8 cellular contexts compared by ENCODE assay signal in the genomic region with DNA sequence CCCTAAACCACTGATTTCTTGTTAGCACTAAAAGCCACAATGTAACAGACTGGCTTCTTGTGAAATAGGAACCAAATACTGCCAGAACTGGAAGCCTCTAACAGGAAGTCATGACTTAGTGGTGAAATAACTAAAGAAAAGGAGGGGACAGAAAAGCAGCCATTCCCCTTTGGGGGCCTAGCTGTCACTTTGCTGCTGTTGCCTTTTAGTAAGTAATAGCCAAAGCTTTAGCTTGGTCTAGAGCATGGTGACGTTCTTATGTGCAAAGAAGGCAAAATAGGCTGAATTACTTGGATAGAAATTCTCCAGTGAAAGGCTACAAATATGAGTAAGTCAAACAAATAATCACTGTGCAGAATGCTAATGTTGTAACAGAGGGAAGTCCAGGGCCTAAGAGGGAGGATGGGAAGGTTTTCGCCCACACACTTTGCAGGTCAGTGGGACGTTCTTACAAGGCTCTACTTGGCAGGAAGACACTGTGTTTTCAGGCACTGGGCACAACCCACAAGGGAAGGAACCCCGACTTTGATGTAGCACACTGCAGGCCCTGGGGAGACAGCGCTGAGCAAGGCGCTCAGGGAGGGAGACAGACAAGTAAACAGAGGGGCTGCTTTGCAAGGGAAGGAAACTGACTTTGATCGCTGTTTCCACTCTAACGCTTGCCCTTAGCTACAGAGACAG. TPM values are rescaled to one million over a fixed set of nuclear protein-coding genes. Genes with fewer than 3 reads are reported as not detected.
DNase-seq lines count a peak whose midpoint lies in the region; ATAC-seq and TF ChIP-seq lines count a peak whose summit lies in the region.

No MANE protein-coding gene starts in this region.

- peak; percentile 58 for ATAC-seq in activated CD8-positive, alpha-beta T cell treated with anti-CD3 and anti-CD28 coated beads for 36 hours
- peak; percentile 25 to 59 for ATAC-seq in left cardiac atrium
- peak; percentile 43 for ATAC-seq in stimulated activated effector memory CD8-positive, alpha-beta T cell treated with anti-CD3 and anti-CD28 coated beads, Interleukin-12 subunit alpha, Interleukin-12 subunit beta, amount 100 ng/mL, for 72 hours

- peak overlapping the region; percentile 64 for H3K4me3 Mint-ChIP-seq in activated CD8-positive, alpha-beta T cell treated with anti-CD3 and anti-CD28 coated beads for 36 hours
- peak overlapping the region; percentile 75 for H3K4me3 Mint-ChIP-seq in stimulated activated effector memory CD8-positive, alpha-beta T cell treated with anti-CD3 and anti-CD28 coated beads, Interleukin-12 subunit alpha, Interleukin-12 subunit beta, amount 100 ng/mL, for 72 hours

- H3K27me3 Mint-ChIP-seq in activated CD8-positive, alpha-beta T cell treated with anti-CD3 and anti-CD28 coated beads for 36 hours = no peaks in the 10 kb centered on the region

- DNase-seq in activated T-cell treated with anti-CD3 and anti-CD28 coated beads for 1 hour (ENCODE audit: low read depth) (peak; percentile 13), activated T-cell treated with anti-CD3 and anti-CD28 coated beads for 4 hours (no peak), left cardiac atrium (peak; percentile 35), amniotic stem cell (lab: John Stamatoyannopoulos, UW) (no peak), iPS-NIHi11 (ENCODE audit: low spot score) (no peak)
- peak; percentile 45 for DNase-seq in activated CD8-positive, alpha-beta T cell treated with anti-CD3 and anti-CD28 coated beads for 36 hours
- no peak for DNase-seq in stimulated activated effector memory CD8-positive, alpha-beta T cell treated with anti-CD3 and anti-CD28 coated beads, Interleukin-12 subunit alpha, Interleukin-12 subunit beta, amount 100 ng/mL, for 72 hours (ENCODE audit: low spot score in 2 of 2)
- DNase-seq in activated CD4-positive, CD25-positive, alpha-beta regulatory T cell treated with anti-CD3 and anti-CD28 coated beads, Interleukin-2, amount 50 U/mL, for 72 hours = no peak

- H3K27ac Mint-ChIP-seq in activated CD8-positive, alpha-beta T cell treated with anti-CD3 and anti-CD28 coated beads for 36 hours = peak overlapping the region; percentile 96
- H3K27ac Mint-ChIP-seq in stimulated activated effector memory CD8-positive, alpha-beta T cell treated with anti-CD3 and anti-CD28 coated beads, Interleukin-12 subunit alpha, Interleukin-12 subunit beta, amount 100 ng/mL, for 72 hours = peak overlapping the region; percentile 94

- H3K36me3 Mint-ChIP-seq in activated CD8-positive, alpha-beta T cell treated with anti-CD3 and anti-CD28 coated beads for 36 hours (ENCODE audit: low read depth) = peaks cover 8% of the 10 kb centered on the region
- peaks cover 11% of the 10 kb centered on the region for H3K36me3 Mint-ChIP-seq in stimulated activated effector memory CD8-positive, alpha-beta T cell treated with anti-CD3 and anti-CD28 coated beads, Interleukin-12 subunit alpha, Interleukin-12 subunit beta, amount 100 ng/mL, for 72 hours

- CTCF ChIA-PET in activated CD8-positive, alpha-beta T cell treated with anti-CD3 and anti-CD28 coated beads for 36 hours (lab: Charles Lee) = interaction anchor here (1.1 to 1.8 kb wide), 3 partner anchors 9 to 17 kb away, joined by 3 to 9 read pairs (median 4); no protein-coding TSS in a partner anchor

- H3K4me1 Mint-ChIP-seq in activated CD8-positive, alpha-beta T cell treated with anti-CD3 and anti-CD28 coated beads for 36 hours (ENCODE audit: low read depth) = peaks cover 98% of the 10 kb centered on the region
- peaks cover 79% of the 10 kb centered on the region for H3K4me1 Mint-ChIP-seq in stimulated activated effector memory CD8-positive, alpha-beta T cell treated with anti-CD3 and anti-CD28 coated beads, Interleukin-12 subunit alpha, Interleukin-12 subunit beta, amount 100 ng/mL, for 72 hours

- TF ChIP-seq CTCF in activated CD8-positive, alpha-beta T cell treated with anti-CD3 and anti-CD28 coated beads for 36 hours (IDR thresholded peaks at IDR 0.05) = no peak

- H3K9me3 Mint-ChIP-seq in activated CD8-positive, alpha-beta T cell treated with anti-CD3 and anti-CD28 coated beads for 36 hours = no peaks in the 10 kb centered on the region
- no peaks in the 10 kb centered on the region for H3K9me3 Mint-ChIP-seq in stimulated activated effector memory CD8-positive, alpha-beta T cell treated with anti-CD3 and anti-CD28 coated beads, Interleukin-12 subunit alpha, Interleukin-12 subunit beta, amount 100 ng/mL, for 72 hours

- POLR2A ChIA-PET in activated CD8-positive, alpha-beta T cell treated with anti-CD3 and anti-CD28 coated beads for 36 hours (lab: Charles Lee) = interaction anchor here (1.1 to 6.5 kb wide), 2 partner anchors 16 to 17 kb away, joined by 3 to 31 read pairs; no protein-coding TSS in a partner anchor

- intact Hi-C loops in activated CD8-positive, alpha-beta T cell treated with anti-CD3 and anti-CD28 coated beads for 36 hours (cut with micrococcal nuclease) = no loop called here
- intact Hi-C loops in left cardiac atrium (cut with DNase I) = no loop called here

RNA-seq across cellular contexts. Expression of a gene that starts 16.6 kb away (rescaled TPM):
- 1 to 10 TPM; 3.9 to 5.0 TPM for total RNA-seq in activated CD8-positive, alpha-beta T cell treated with anti-CD3 and anti-CD28 coated beads for 36 hours
- total RNA-seq in left cardiac atrium = 10 to 100 TPM; 10.2 to 18.1 TPM

RNA-seq across cellular contexts. Expression of a gene that starts 28.4 kb away (rescaled TPM):
- 100 to 1,000 TPM; 132 to 138 TPM for total RNA-seq in activated CD8-positive, alpha-beta T cell treated with anti-CD3 and anti-CD28 coated beads for 36 hours
- total RNA-seq in left cardiac atrium = 10 to 100 TPM; 19.5 to 34.3 TPM

Comparison
In these comparisons a context has a peak if more than half of its experiments do, and no peak if none do; other contexts are left out.
1. DNase-seq: peak in activated T-cell treated with anti-CD3 and anti-CD28 coated beads for 1 hour (single experiment), activated CD8-positive, alpha-beta T cell treated with anti-CD3 and anti-CD28 coated beads for 36 hours (single experiment) and left cardiac atrium (single experiment); none in activated T-cell treated with anti-CD3 and anti-CD28 coated beads for 4 hours (single experiment), stimulated activated effector memory CD8-positive, alpha-beta T cell treated with anti-CD3 and anti-CD28 coated beads, Interleukin-12 subunit alpha, Interleukin-12 subunit beta, amount 100 ng/mL, for 72 hours (0 of 2), activated CD4-positive, CD25-positive, alpha-beta regulatory T cell treated with anti-CD3 and anti-CD28 coated beads, Interleukin-2, amount 50 U/mL, for 72 hours (single experiment), amniotic stem cell (single experiment) and iPS-NIHi11 (single experiment).
2. Peak in every context shown above with its lines, with median percentiles within 50 percentile points of each other: ATAC-seq.